Comparison of ENCODE assay signal across 13 cellular contexts in the genomic region with DNA sequence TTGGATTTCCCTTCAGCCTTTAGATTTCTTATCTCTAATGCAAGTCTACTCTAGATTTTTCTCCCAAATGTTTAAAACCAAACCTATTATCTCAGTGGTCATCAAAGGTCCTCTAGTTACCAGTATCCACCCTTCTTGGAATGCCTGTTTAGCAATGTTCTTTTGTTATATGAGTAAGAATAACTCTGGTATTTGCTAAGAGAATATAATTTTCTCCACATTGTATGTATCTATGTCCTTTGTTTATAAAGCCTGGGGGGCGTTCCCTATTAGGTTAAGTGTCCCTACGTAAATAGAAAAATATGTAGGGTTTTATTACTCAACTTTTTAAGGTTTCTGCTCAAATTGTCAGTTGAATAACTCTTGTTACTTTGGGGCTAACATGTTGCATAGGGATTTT.
"Had no signal": no experiment of that assay in that cellular context is flagged by ENCODE, and none has a peak within 500 bp of the region (broad histone marks: within the 10 kb centered on the region; RNA-seq: fewer than 3 reads in every experiment).

No MANE protein-coding gene starts in this region.

- H3K27me3 ChIP-seq: heart right ventricle, thyroid gland had no signal

- H3K36me3 ChIP-seq: thyroid gland had no signal

- DNase-seq: activated CD4-positive, alpha-beta T cell treated with anti-CD3 and anti-CD28 coated beads, Interleukin-2, amount 50 U/mL, for 4 hours; activated CD4-positive, CD25-positive, alpha-beta regulatory T cell treated with anti-CD3 and anti-CD28 coated beads, Interleukin-2, amount 50 U/mL, for 72 hours; activated naive CD4-positive, alpha-beta T cell treated with Interleukin-2 at 50 U/mL for 16 hours; foreskin melanocyte; heart right ventricle; islet precursor cell; stimulated activated CD4-positive, alpha-beta T cell treated with anti-CD3 and anti-CD28 coated beads, Interleukin-12 subunit alpha, Interleukin-12 subunit beta, amount 100 ng/mL, for 4 hours; stimulated activated naive B cell treated with anti-CD40 and anti-IgM and Interleukin-4, amounts not matched to agents 10 μg/mL and 1 μg/mL and 100 μg/mL, for 72 hours; thyroid gland had no signal

- H3K27me3 Mint-ChIP-seq: activated T-helper 17 cell treated with anti-CD3 and anti-CD28 coated beads, Interleukin-2, amount 50 U/mL, for 72 hours; natural killer cell treated with Interleukin-12 subunit alpha and Interleukin-12 subunit beta and Interleukin-15 and Interleukin-18, amount 100 ng/mL, for 72 hours; stimulated activated naive B cell treated with anti-CD40 and anti-IgM and Interleukin-4, amounts not matched to agents 10 μg/mL and 1 μg/mL and 100 μg/mL, for 72 hours had no signal

- H3K9me3 ChIP-seq: heart right ventricle, thyroid gland had no signal

- H3K4me3 ChIP-seq: heart right ventricle, thyroid gland had no signal

- H3K27ac Mint-ChIP-seq: activated T-helper 17 cell treated with anti-CD3 and anti-CD28 coated beads, Interleukin-2, amount 50 U/mL, for 72 hours; natural killer cell treated with Interleukin-12 subunit alpha and Interleukin-12 subunit beta and Interleukin-15 and Interleukin-18, amount 100 ng/mL, for 72 hours; stimulated activated naive B cell treated with anti-CD40 and anti-IgM and Interleukin-4, amounts not matched to agents 10 μg/mL and 1 μg/mL and 100 μg/mL, for 72 hours had no signal

- H3K36me3 Mint-ChIP-seq: natural killer cell treated with Interleukin-12 subunit alpha and Interleukin-12 subunit beta and Interleukin-15 and Interleukin-18, amount 100 ng/mL, for 72 hours had no signal

- H3K4me3 Mint-ChIP-seq: activated T-helper 17 cell treated with anti-CD3 and anti-CD28 coated beads, Interleukin-2, amount 50 U/mL, for 72 hours; natural killer cell treated with Interleukin-12 subunit alpha and Interleukin-12 subunit beta and Interleukin-15 and Interleukin-18, amount 100 ng/mL, for 72 hours; stimulated activated naive B cell treated with anti-CD40 and anti-IgM and Interleukin-4, amounts not matched to agents 10 μg/mL and 1 μg/mL and 100 μg/mL, for 72 hours had no signal

- H3K9me3 Mint-ChIP-seq: activated T-helper 17 cell treated with anti-CD3 and anti-CD28 coated beads, Interleukin-2, amount 50 U/mL, for 72 hours; stimulated activated naive B cell treated with anti-CD40 and anti-IgM and Interleukin-4, amounts not matched to agents 10 μg/mL and 1 μg/mL and 100 μg/mL, for 72 hours had no signal

- FAIRE-seq: colon, endometrium had no signal

- H3K27ac ChIP-seq: heart right ventricle, thyroid gland had no signal
